ENCODE assay signal across 12 cellular contexts in genomic region chr17:45579529-45580495, GRCh38.
A peak's percentile ranks its signal among the peaks of the same experiment; 100 is the strongest.
DNase-seq lines count a peak whose midpoint lies in the region; ATAC-seq, FAIRE-seq and TF ChIP-seq lines count a peak whose summit lies in the region.
"Had no signal": no experiment of that assay in that cellular context is flagged by ENCODE, and none has a peak within 500 bp of the region (broad histone marks: within the 10 kb centered on the region; RNA-seq: fewer than 3 reads in every experiment).

No MANE protein-coding gene starts in this region.

- H3K4me3 Mint-ChIP-seq in GM23338 = no peak overlapping the region
- H3K4me3 Mint-ChIP-seq in naive thymus-derived CD4-positive, alpha-beta T cell = peak overlapping the region in 5 of 10 donors; percentile 5 to 33 (median 9)

- H3K36me3 ChIP-seq in GM23338 (ENCODE audit: insufficient read depth) = peaks cover 9% of the 10 kb centered on the region
- H3K36me3 ChIP-seq in mammary epithelial cell (ENCODE audit: insufficient read depth, low read length) = no peaks in the 10 kb centered on the region
- H3K36me3 ChIP-seq in naive thymus-derived CD4-positive, alpha-beta T cell (ENCODE audit: control insufficient read depth in 2 of 3, insufficient read depth in 3 of 3, low read length in 3 of 3) = peaks cover 0 to 13% (median 5%) of the 10 kb centered on the region in 3 experiments

- peaks cover 8% of the 10 kb centered on the region for H3K4me1 ChIP-seq in A549
- peaks cover 34% of the 10 kb centered on the region for H3K4me1 ChIP-seq in GM23338 (ENCODE audit: insufficient read depth)
- peaks cover 31% of the 10 kb centered on the region for H3K4me1 ChIP-seq in mammary epithelial cell (ENCODE audit: insufficient read depth, low read length)
- peaks cover 8 to 11% of the 10 kb centered on the region in 2 donors for H3K4me1 ChIP-seq in naive thymus-derived CD4-positive, alpha-beta T cell (ENCODE audit: control insufficient read depth in 2 of 2, insufficient read depth in 2 of 2, low read length in 2 of 2)

- H3K27me3 ChIP-seq in GM23338 (ENCODE audit: insufficient read depth) = no peaks in the 10 kb centered on the region
- no peaks in the 10 kb centered on the region for H3K27me3 ChIP-seq in mammary epithelial cell (ENCODE audit: insufficient read depth, low read length)
- H3K27me3 ChIP-seq in naive thymus-derived CD4-positive, alpha-beta T cell (ENCODE audit: control insufficient read depth in 2 of 2, insufficient read depth in 2 of 2, low read length in 2 of 2) = no peaks in the 10 kb centered on the region
- H3K27me3 ChIP-seq: heart right ventricle, left lung had no signal

- H3K9me2 ChIP-seq in GM23338 (ENCODE audit: insufficient read depth) = no peaks in the 10 kb centered on the region

- no peak overlapping the region for H3K27ac Mint-ChIP-seq in GM23338
- H3K27ac Mint-ChIP-seq in naive thymus-derived CD4-positive, alpha-beta T cell = peak overlapping the region in 5 of 9 donors; percentile 1 to 45 (median 5)

- intact Hi-C loops in mammary epithelial cell (cut with micrococcal nuclease) = no loop called here
- intact Hi-C loops in naive thymus-derived CD4-positive, alpha-beta T cell (cut with micrococcal nuclease) = loop anchor here in 1 of 2 donors (5.0 to 10.0 kb wide), 6 partner anchors 148 to 1345 kb away; partner anchors contain the start of genes ARHGAP27, GOSR2 and HEXIM1

- H3K4me3 ChIP-seq in A549 (no peak overlapping the region), GM23338 (no peak overlapping the region), mammary epithelial cell (replicated peaks in 1 of 3; ENCODE audit: insufficient read depth in 1 of 3, low read depth in 2 of 3, low read length in 3 of 3) (no peak overlapping the region)
- H3K4me3 ChIP-seq in naive thymus-derived CD4-positive, alpha-beta T cell (ENCODE audit: low read length) = no peak overlapping the region
- H3K4me3 ChIP-seq: heart right ventricle, left lung, SJSA1 had no signal

- in situ Hi-C loops in mammary epithelial cell (cut with MboI; ENCODE audit: low sequenced_read_pairs in 2 of 2) = loop anchor here in 1 of 2 donors (25.0 kb wide), 1 partner anchor 682 kb away; no protein-coding TSS in a partner anchor

- peak; percentile 46 for FAIRE-seq in A549 (lab: Jason Lieb, UNC)

- no TSS peak for BruUV-seq in mammary epithelial cell (replicated peaks; lab: Mats Ljungman, UMichigan)

- TF ChIP-seq RAD21 in A549 (conservative IDR thresholded peaks at IDR 0.05 in 1 of 2, IDR thresholded peaks at IDR 0.05 in 1 of 2) = no peak

- WGBS in A549 (ENCODE audit: missing lambda C conversion rate) = 92% methylated on average over 7 of the region's 7 CpGs
- WGBS in mammary epithelial cell (ENCODE audit: low coverage, missing lambda C conversion rate) = 82% methylated on average over 7 of the region's 7 CpGs

- H3K27ac ChIP-seq in A549 (no peak overlapping the region; a peak in 1 of 6 replicates), GM23338 (ENCODE audit: low read depth) (peak overlapping the region; percentile 24; the same call in 1 of the 2 replicates), mammary epithelial cell (ENCODE audit: insufficient read depth, low read depth, low read length) (peak overlapping the region; percentile 31)
- no peak overlapping the region for H3K27ac ChIP-seq in naive thymus-derived CD4-positive, alpha-beta T cell (ENCODE audit: low read depth, low read length)
- H3K27ac ChIP-seq: heart right ventricle, left lung, SJSA1 had no signal

- DNase-seq in A549 (ENCODE audit: low read depth in 1 of 2, low spot score in 1 of 2) (peak in 1 of 2 experiments; percentile 18), GM23338 (ENCODE audit: low spot score) (peak; percentile 55), mammary epithelial cell (no peak), hypothalamus (lab: John Stamatoyannopoulos, UW) (no peak), NCI-H2171 treated with DMSO at 0.1 percent for 48 hours (lab: John Stamatoyannopoulos, UW) (no peak)
- no peak for DNase-seq in naive thymus-derived CD4-positive, alpha-beta T cell
- DNase-seq: heart right ventricle, left lung, NCI-H1105 treated with DMSO at 0.1 percent for 48 hours had no signal

- H3K27me3 Mint-ChIP-seq in GM23338 (ENCODE audit: insufficient read depth, low read depth, poor library complexity) = peaks cover 16% of the 10 kb centered on the region
- no peaks in the 10 kb centered on the region for H3K27me3 Mint-ChIP-seq in naive thymus-derived CD4-positive, alpha-beta T cell

- H3K36me3 Mint-ChIP-seq in GM23338 (ENCODE audit: low read depth) = peaks cover 27% of the 10 kb centered on the region
- H3K36me3 Mint-ChIP-seq in naive thymus-derived CD4-positive, alpha-beta T cell = peaks cover 5 to 21% (median 8%) of the 10 kb centered on the region in 5 donors

- POLR2A ChIA-PET in A549 (lab: Yijun Ruan, JAX) = no interaction called here
- POLR2A ChIA-PET in naive thymus-derived CD4-positive, alpha-beta T cell (lab: Charles Lee) = no interaction called here

- no peak for ATAC-seq in A549
- peak; percentile 16 for ATAC-seq in GM23338
- no peak for ATAC-seq in naive thymus-derived CD4-positive, alpha-beta T cell
- no peak for ATAC-seq in GM18868 (IDR thresholded peaks at IDR 0.05; ENCODE audit: unreplicated experiment)
- ATAC-seq in HG02798 (IDR thresholded peaks at IDR 0.05; ENCODE audit: poor library complexity, unreplicated experiment) = no peak
- ATAC-seq: left lung had no signal

- TF ChIP-seq EP300 in A549 (IDR thresholded peaks at IDR 0.05) = no peak

- peaks cover 96% of the 10 kb centered on the region for H3K79me2 ChIP-seq in GM23338 (replicated peaks; ENCODE audit: insufficient read depth)
- H3K79me2 ChIP-seq in mammary epithelial cell (ENCODE audit: insufficient read depth, low read length) = peaks cover 45% of the 10 kb centered on the region

- H3K9me3 Mint-ChIP-seq in GM23338 = peaks cover 14% of the 10 kb centered on the region
- no peaks in the 10 kb centered on the region for H3K9me3 Mint-ChIP-seq in naive thymus-derived CD4-positive, alpha-beta T cell

- no peak overlapping the region for H3K4me2 ChIP-seq in A549
- peak overlapping the region; percentile 37; the same call in 1 of the 2 replicates for H3K4me2 ChIP-seq in GM23338
- H3K4me2 ChIP-seq in mammary epithelial cell (ENCODE audit: insufficient read depth, low read depth, low read length) = no peak overlapping the region

- peaks cover 47% of the 10 kb centered on the region for H4K20me1 ChIP-seq in GM23338 (replicated peaks; ENCODE audit: insufficient read depth)
- H4K20me1 ChIP-seq in mammary epithelial cell (ENCODE audit: insufficient read depth, low read length) = no peaks in the 10 kb centered on the region

- dilution Hi-C loops in mammary epithelial cell (cut with HindIII; ENCODE audit: low sequenced_read_pairs) = no loop called here

- no peak overlapping the region for H2AFZ ChIP-seq in GM23338
- H2AFZ ChIP-seq in mammary epithelial cell (ENCODE audit: low read depth, low read length) = no peak overlapping the region

- CTCF ChIA-PET in A549 (lab: Yijun Ruan, JAX) (interaction anchor here (1.0 to 1.2 kb wide), 2 partner anchors 698 to 707 kb away, joined by 3 read pairs; no protein-coding TSS in a partner anchor), mammary epithelial cell (lab: Charles Lee; ENCODE audit: low non-redundant PET) (no interaction called here)
- CTCF ChIA-PET in naive thymus-derived CD4-positive, alpha-beta T cell (lab: Charles Lee) = no interaction called here

- TF ChIP-seq CTCF in A549 (IDR thresholded peaks at IDR 0.05) = no peak
- no peak for TF ChIP-seq CTCF in GM23338 (conservative IDR thresholded peaks at IDR 0.05; ENCODE audit: low read depth in 2 of 2)
- no peak for TF ChIP-seq CTCF in mammary epithelial cell (conservative IDR thresholded peaks at IDR 0.05 in 1 of 2, IDR thresholded peaks at IDR 0.05 in 1 of 2; ENCODE audit: extremely low read depth in 1 of 2, insufficient read depth in 1 of 2, low read depth in 1 of 2, low read length in 2 of 2)

- no peak for TF ChIP-seq POLR2A in A549 (IDR thresholded peaks at IDR 0.05; ENCODE audit: low read length)

- H3K9ac ChIP-seq in mammary epithelial cell (ENCODE audit: insufficient read depth, low read length) = no peak overlapping the region

- H3K9me3 ChIP-seq in A549 (no peaks in the 10 kb centered on the region), mammary epithelial cell (replicated peaks; ENCODE audit: insufficient read depth, low read length) (no peaks in the 10 kb centered on the region)
- H3K9me3 ChIP-seq in naive thymus-derived CD4-positive, alpha-beta T cell (ENCODE audit: control insufficient read depth in 2 of 3, low read length in 3 of 3) = no peaks in the 10 kb centered on the region
- H3K9me3 ChIP-seq: heart right ventricle, left lung, SJSA1 had no signal

- peaks cover 4% of the 10 kb centered on the region; the same call in 1 of the 2 replicates for H3F3A ChIP-seq in GM23338 (replicated peaks; ENCODE audit: low read depth)

- H3K4me1 Mint-ChIP-seq in GM23338 = peaks cover 40% of the 10 kb centered on the region
- peaks cover 58 to 90% (median 80%) of the 10 kb centered on the region in 7 donors for H3K4me1 Mint-ChIP-seq in naive thymus-derived CD4-positive, alpha-beta T cell

TF ChIP-seq in A549, 52 proteins besides CTCF, POLR2A, EP300 and RAD21 (continues in another document):
- TF ChIP-seq HES2 (IDR thresholded peaks at IDR 0.05) = no peak
- TF ChIP-seq MAZ (IDR thresholded peaks at IDR 0.05; ENCODE audit: borderline replicate concordance, low read depth, low read length) = no peak
- TF ChIP-seq KDM1A (IDR thresholded peaks at IDR 0.05; ENCODE audit: low read depth) = no peak
- TF ChIP-seq FOSL2 (IDR thresholded peaks at IDR 0.05) = no peak
- TF ChIP-seq FOSL2 (CRISPR knock-in tag; IDR thresholded peaks at IDR 0.05) = no peak
- no peak for TF ChIP-seq CEBPB (IDR thresholded peaks at IDR 0.05)

TF ChIP-seq in GM23338, 12 proteins besides CTCF, POLR2A, EP300 and RAD21 (continues in another document):
- no peak for TF ChIP-seq ZNF331 (CRISPR knock-in tag; IDR thresholded peaks at IDR 0.05; ENCODE audit: low read depth)

Comparison
In these comparisons a context has a peak if more than half of its experiments do, and no peak if none do; other contexts are left out.
1. H3K27ac ChIP-seq: peak in GM23338 (single experiment) and mammary epithelial cell (single experiment); none in A549 (0 of 2) and naive thymus-derived CD4-positive, alpha-beta T cell (single experiment).